In the genomic region with DNA sequence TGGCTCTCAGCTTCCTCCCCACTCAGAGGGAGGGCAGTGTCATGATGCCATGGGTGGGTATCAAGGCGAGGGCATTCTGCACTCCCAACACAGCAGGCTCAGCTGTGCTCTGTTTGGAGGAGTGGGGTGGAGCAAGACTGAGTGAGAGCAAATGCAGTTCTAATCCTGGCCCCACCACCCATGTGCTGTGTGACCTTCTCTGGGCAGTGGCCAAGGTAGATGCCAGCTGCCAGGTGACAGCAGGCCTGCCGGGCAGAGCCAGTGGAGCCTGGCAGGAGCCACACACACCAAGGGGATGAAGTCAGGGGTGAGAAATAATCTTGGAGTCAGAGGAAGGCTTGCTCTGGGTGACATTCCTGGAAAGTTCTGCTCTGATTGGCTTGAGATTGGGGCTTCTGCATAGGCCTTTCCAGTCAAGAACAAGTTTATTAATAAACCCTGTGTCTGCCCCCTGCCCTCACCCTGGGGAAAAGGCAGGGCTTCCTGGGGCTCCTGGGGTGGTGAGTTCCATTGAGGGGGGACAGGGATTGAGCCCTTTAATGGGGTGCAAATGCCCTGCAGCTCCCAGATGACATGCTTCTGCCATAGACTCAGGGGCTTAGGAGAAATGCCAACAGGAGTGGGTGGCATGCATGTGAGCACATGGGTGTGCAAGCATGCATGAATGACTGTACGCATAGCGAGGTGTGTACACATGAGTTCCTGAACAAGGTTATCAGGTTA, we compare ENCODE assay signal across 16 cellular contexts.
DNase-seq lines count a peak whose midpoint lies in the region; ATAC-seq and TF ChIP-seq lines count a peak whose summit lies in the region.
"Had no signal": no experiment of that assay in that cellular context is flagged by ENCODE, and none has a peak within 500 bp of the region (broad histone marks: within the 10 kb centered on the region; RNA-seq: fewer than 3 reads in every experiment).

No MANE protein-coding gene starts in this region.

- H3K14ac ChIP-seq in mesenchymal stem cell (ENCODE audit: low read length in 2 of 2), result peak overlapping the region in 1 of 2 experiments; percentile 90

- H3K4me2 ChIP-seq in mesenchymal stem cell (ENCODE audit: low read length, poor library complexity, severe bottlenecking), result no peak overlapping the region

- H2AK5ac ChIP-seq in mesenchymal stem cell (ENCODE audit: low read length, severe bottlenecking), result no peak overlapping the region

- H3K9ac ChIP-seq in mesenchymal stem cell (ENCODE audit: low read length), result no peak overlapping the region

- no peak overlapping the region for H3K23ac ChIP-seq in mesenchymal stem cell (ENCODE audit: low read length in 2 of 2)

- H4K8ac ChIP-seq in mesenchymal stem cell (ENCODE audit: low read length), result no peak overlapping the region

- intact Hi-C loops in uterus (cut with DNase I; ENCODE audit: low total_unique reads), result no loop called here

- H3K9me3 ChIP-seq in mesenchymal stem cell (ENCODE audit: control insufficient read depth, low read length) (no peaks in the 10 kb centered on the region), uterus (no peaks in the 10 kb centered on the region)
- H3K9me3 ChIP-seq: gastroesophageal sphincter had no signal

- H3K27ac ChIP-seq in mesenchymal stem cell (ENCODE audit: low read length, poor library complexity, severe bottlenecking), result no peak overlapping the region
- peak overlapping the region; percentile 24 to 76 for H3K27ac ChIP-seq in uterus
- H3K27ac ChIP-seq: gastroesophageal sphincter had no signal

- no peak for TF ChIP-seq POLR2A in uterus (IDR thresholded peaks at IDR 0.05)

- H2AFZ ChIP-seq in mesenchymal stem cell (ENCODE audit: low read depth, low read length), result no peak overlapping the region

- H3K36me3 ChIP-seq in mesenchymal stem cell (ENCODE audit: control insufficient read depth in 1 of 2, insufficient read depth in 2 of 2, low read depth in 1 of 2, low read length in 2 of 2) (no peaks in the 10 kb centered on the region), uterus (no peaks in the 10 kb centered on the region)
- H3K36me3 ChIP-seq: gastroesophageal sphincter had no signal

- H3K4me1 ChIP-seq in mesenchymal stem cell (ENCODE audit: control insufficient read depth, insufficient read depth, low read depth, low read length) (peaks cover 43% of the 10 kb centered on the region), uterus (peaks cover 14 to 15% of the 10 kb centered on the region in 2 donors)

- no peak overlapping the region for H2BK15ac ChIP-seq in mesenchymal stem cell (ENCODE audit: low read depth, poor library complexity, severe bottlenecking)

- 89% methylated on average over 4 of the region's 4 CpGs for whole genome bisulfite sequencing in mesenchymal stem cell

- H4K91ac ChIP-seq in mesenchymal stem cell (ENCODE audit: low read length), result peak overlapping the region; percentile 12

- peak overlapping the region; percentile 14 to 92 for H2BK12ac ChIP-seq in mesenchymal stem cell (ENCODE audit: low read length in 2 of 2)

- H2BK120ac ChIP-seq in mesenchymal stem cell (ENCODE audit: low read depth, low read length), result peak overlapping the region; percentile 24

- H2BK5ac ChIP-seq in mesenchymal stem cell (ENCODE audit: low read depth, low read length, poor library complexity, severe bottlenecking), result no peak overlapping the region

- ATAC-seq in GM21576 (IDR thresholded peaks at IDR 0.05; ENCODE audit: unreplicated experiment), result no peak
- no peak for ATAC-seq in HG03432 (IDR thresholded peaks at IDR 0.05; ENCODE audit: unreplicated experiment)
- ATAC-seq: gastroesophageal sphincter had no signal

- H3K4me3 ChIP-seq in mesenchymal stem cell (ENCODE audit: insufficient read depth in 1 of 2, low read depth in 1 of 2, low read length in 2 of 2) (no peak overlapping the region), uterus (no peak overlapping the region)
- H3K4me3 ChIP-seq: gastroesophageal sphincter, lung had no signal

- no peak overlapping the region for H3K4ac ChIP-seq in mesenchymal stem cell (ENCODE audit: low read depth in 1 of 2, low read length in 2 of 2)

- peak overlapping the region in 1 of 2 experiments; percentile 80 for H3K18ac ChIP-seq in mesenchymal stem cell (ENCODE audit: low read depth in 1 of 2, low read length in 2 of 2)

- H3K79me1 ChIP-seq in mesenchymal stem cell (replicated peaks; ENCODE audit: low read length, poor library complexity, severe bottlenecking), result no peaks in the 10 kb centered on the region

- no peak for TF ChIP-seq CTCF in uterus (IDR thresholded peaks at IDR 0.05)

- DNase-seq in activated effector memory CD4-positive, alpha-beta T cell treated with anti-CD3 and anti-CD28 coated beads, Interleukin-2, amount 50 U/mL, for 16 hours, result peak; percentile 55
- no peak for DNase-seq in activated effector memory CD4-positive, alpha-beta T cell treated with Interleukin-2 at 50 U/mL for 16 hours
- DNase-seq in glomerular visceral epithelial cell (ENCODE audit: extremely low spot score) (peak; percentile 54), mesenchymal stem cell (no peak), uterus (no peak), NCI-H524 (lab: John Stamatoyannopoulos, UW) (no peak)
- DNase-seq: activated CD4-positive, alpha-beta T cell treated with anti-CD3 and anti-CD28 coated beads, Interleukin-2, amount 50 U/mL, for 1 hour; activated naive CD4-positive, alpha-beta T cell treated with anti-CD3 and anti-CD28 coated beads, Interleukin-2, amount 10 ng/mL, durations not matched to agents 7 days and 5 days; natural killer cell; NCI-H187; NCI-H510A treated with DMSO at 0.1 percent for 48 hours; OCI-M1 had no signal

- H3K27me3 ChIP-seq in mesenchymal stem cell (ENCODE audit: control insufficient read depth in 1 of 2, insufficient read depth in 1 of 2, low read length in 2 of 2), result no peaks in the 10 kb centered on the region
- H3K27me3 ChIP-seq in uterus, result no peaks in the 10 kb centered on the region
- H3K27me3 ChIP-seq: gastroesophageal sphincter had no signal

Comparison
In these comparisons a context has a peak if more than half of its experiments do, and no peak if none do; other contexts are left out.
1. DNase-seq: peak in activated effector memory CD4-positive, alpha-beta T cell treated with anti-CD3 and anti-CD28 coated beads, Interleukin-2, amount 50 U/mL, for 16 hours (single experiment) and glomerular visceral epithelial cell (single experiment); none in activated effector memory CD4-positive, alpha-beta T cell treated with Interleukin-2 at 50 U/mL for 16 hours (single experiment), mesenchymal stem cell (single experiment), uterus (0 of 2) and NCI-H524 (0 of 2).